Comparison of ENCODE assay signal across 8 cellular contexts in genomic region chr11:45859661-45860140, GRCh38. TPM values are rescaled to one million over a fixed set of nuclear protein-coding genes. Genes with fewer than 3 reads are reported as not detected.
A peak's percentile ranks its signal among the peaks of the same experiment; 100 is the strongest.
DNase-seq lines count a peak whose midpoint lies in the region; ATAC-seq and TF ChIP-seq lines count a peak whose summit lies in the region.

No MANE protein-coding gene starts in this region.

- POLR2A ChIA-PET in RWPE1 (lab: Yijun Ruan, JAX; ENCODE audit: low non-redundant PET): interaction anchor here (0.6 kb wide), 1 partner anchor 14 kb away, joined by 3 read pairs; no protein-coding TSS in a partner anchor

- CTCF ChIA-PET in RWPE1 (lab: Yijun Ruan, JAX): interaction anchor here (0.7 to 1.9 kb wide), 2 partner anchors 13 to 27 kb away, joined by 3 to 7 read pairs; no protein-coding TSS in a partner anchor

- no peak for ATAC-seq in HG02870 (IDR thresholded peaks at IDR 0.05; ENCODE audit: unreplicated experiment)
- no peak for ATAC-seq in GM21576 (IDR thresholded peaks at IDR 0.05; ENCODE audit: unreplicated experiment)
- no peak for ATAC-seq in HG03460 (IDR thresholded peaks at IDR 0.05; ENCODE audit: unreplicated experiment)

- peak overlapping the region; percentile 86 for H3K27ac ChIP-seq in RWPE1

- no peak for TF ChIP-seq CTCF in RWPE1 (conservative IDR thresholded peaks at IDR 0.05; ENCODE audit: low read depth)

- DNase-seq in DMS153 treated with DMSO at 0.1 percent for 48 hours (lab: John Stamatoyannopoulos, UW; ENCODE audit: unreplicated experiment) (peak; percentile 68), RWPE1 (ENCODE audit: low spot score) (peak; percentile 83), fibroblast of the conjunctiva (ENCODE audit: low read depth) (peak; percentile 99), occipital lobe (lab: John Stamatoyannopoulos, UW) (peak; percentile 95), LoVo (ENCODE audit: low spot score) (no peak)

RNA-seq across cellular contexts. Expression of gene CRY2, which starts 12.4 kb away (rescaled TPM):
- 46.5 TPM for total RNA-seq in occipital lobe

RNA-seq across cellular contexts. Expression of gene MAPK8IP1, which starts 25.8 kb away (rescaled TPM):
- total RNA-seq in occipital lobe: 74.7 TPM

RNA-seq across cellular contexts. Expression of gene FREY1, which starts 47.4 kb away (rescaled TPM):
- total RNA-seq in occipital lobe: 1.4 TPM

RNA-seq across cellular contexts. Expression of gene SLC35C1, which starts 54.8 kb away (rescaled TPM):
- 5.3 TPM for total RNA-seq in occipital lobe

RNA-seq across cellular contexts. Expression of gene PEX16, which starts 58.0 kb away (rescaled TPM):
- total RNA-seq in occipital lobe: 19.0 TPM
